In the genomic region with DNA sequence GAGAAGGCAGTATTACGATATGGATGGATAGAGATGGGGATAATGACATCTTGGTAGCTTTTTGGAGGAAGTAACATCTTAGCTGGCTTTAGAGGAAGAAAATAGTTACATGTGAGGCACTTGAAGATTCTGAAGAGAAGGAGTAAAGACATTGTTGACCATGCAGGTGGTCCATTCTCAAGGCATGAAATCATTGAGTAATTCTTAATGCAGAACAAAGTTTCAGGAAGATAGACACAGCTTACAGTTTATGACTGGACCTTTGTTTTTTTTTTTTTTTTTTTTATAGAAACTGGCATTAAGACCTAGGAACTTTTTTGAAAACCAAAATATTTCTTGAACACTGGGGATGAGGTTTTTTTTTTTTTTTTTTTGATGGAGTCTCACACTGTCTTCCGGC, we compare ENCODE assay signal across 14 cellular contexts. TPM values are rescaled to one million over a fixed set of nuclear protein-coding genes. Genes with fewer than 3 reads are reported as not detected.
DNase-seq lines count a peak whose midpoint lies in the region; ATAC-seq, FAIRE-seq and TF ChIP-seq lines count a peak whose summit lies in the region.
"Had no signal": no experiment of that assay in that cellular context is flagged by ENCODE, and none has a peak within 500 bp of the region (broad histone marks: within the 10 kb centered on the region; RNA-seq: fewer than 3 reads in every experiment).

No MANE protein-coding gene starts in this region.

- H3K27ac Mint-ChIP-seq in chondrocyte (ENCODE audit: unreplicated experiment), result peak overlapping the region; percentile 46
- H3K27ac Mint-ChIP-seq in stimulated activated naive CD8-positive, alpha-beta T cell treated with anti-CD3 and anti-CD28 coated beads, Interleukin-15, amount 100 ng/mL, for 72 hours, result no peak overlapping the region

- no peak overlapping the region for H3K27ac ChIP-seq in OCI-LY7 (ENCODE audit: low read depth, low read length, poor library complexity, severe bottlenecking)
- H3K27ac ChIP-seq: hepatocyte had no signal

- peaks cover 84% of the 10 kb centered on the region for H3K4me1 Mint-ChIP-seq in activated T-cell treated with anti-CD3 and anti-CD28 coated beads, Interleukin-2, amount 50 U/mL, for 4 hours (ENCODE audit: low read depth)
- H3K4me1 Mint-ChIP-seq in chondrocyte (ENCODE audit: low read depth), result peaks cover 63% of the 10 kb centered on the region
- H3K4me1 Mint-ChIP-seq in stimulated activated naive CD8-positive, alpha-beta T cell treated with anti-CD3 and anti-CD28 coated beads, Interleukin-15, amount 100 ng/mL, for 72 hours, result peaks cover 72% of the 10 kb centered on the region

- peaks cover 47% of the 10 kb centered on the region for H4K20me1 ChIP-seq in OCI-LY7 (ENCODE audit: insufficient read depth, low read length)

- no peaks in the 10 kb centered on the region for H3K27me3 Mint-ChIP-seq in activated T-cell treated with anti-CD3 and anti-CD28 coated beads, Interleukin-2, amount 50 U/mL, for 4 hours (ENCODE audit: low read depth)
- H3K27me3 Mint-ChIP-seq in chondrocyte (ENCODE audit: low read depth), result no peaks in the 10 kb centered on the region
- H3K27me3 Mint-ChIP-seq in stimulated activated naive CD8-positive, alpha-beta T cell treated with anti-CD3 and anti-CD28 coated beads, Interleukin-15, amount 100 ng/mL, for 72 hours, result no peaks in the 10 kb centered on the region

- H3K79me2 ChIP-seq in OCI-LY7 (ENCODE audit: insufficient read depth, low read depth, low read length), result peaks cover 100% of the 10 kb centered on the region

- BruUV-seq in OCI-LY7 (replicated peaks; lab: Mats Ljungman, UMichigan), result no TSS peak

- peaks cover 65% of the 10 kb centered on the region for H3K4me1 ChIP-seq in OCI-LY7 (ENCODE audit: insufficient read depth, low read length, poor library complexity, severe bottlenecking)

- H3K9me3 Mint-ChIP-seq in activated T-cell treated with anti-CD3 and anti-CD28 coated beads, Interleukin-2, amount 50 U/mL, for 4 hours, result no peaks in the 10 kb centered on the region
- no peaks in the 10 kb centered on the region for H3K9me3 Mint-ChIP-seq in chondrocyte (ENCODE audit: low read depth)
- H3K9me3 Mint-ChIP-seq in stimulated activated naive CD8-positive, alpha-beta T cell treated with anti-CD3 and anti-CD28 coated beads, Interleukin-15, amount 100 ng/mL, for 72 hours, result no peaks in the 10 kb centered on the region

- POLR2A ChIA-PET in OCI-LY7 (lab: Charles Lee), result interaction anchor here (0.6 to 2.9 kb wide), 9 partner anchors 8 to 331 kb away, joined by 3 to 16 read pairs (median 3); no protein-coding TSS in a partner anchor

- DNase-seq in activated T-cell treated with anti-CD3 and anti-CD28 coated beads, Interleukin-2, amount 50 U/mL, for 4 hours, result no peak
- DNase-seq in activated T-cell treated with anti-CD3 and anti-CD28 coated beads for 4 hours (no peak), OCI-LY7 (ENCODE audit: low spot score) (no peak), chondrocyte (ENCODE audit: low spot score) (no peak), H54 (ENCODE audit: insufficient read length, low spot score) (no peak), superior temporal gyrus (ENCODE audit: extremely low spot score) (no peak), activated gamma-delta T cell treated with Interleukin-2 at 50 U/mL for 16 hours (no peak)
- DNase-seq in stimulated activated naive CD8-positive, alpha-beta T cell treated with anti-CD3 and anti-CD28 coated beads, Interleukin-15, amount 100 ng/mL, for 72 hours, result no peak
- DNase-seq: central memory CD4-positive, alpha-beta T cell; EL; GM23248; MM.1S; stimulated activated CD8-positive, alpha-beta memory T cell treated with anti-CD3 and anti-CD28 coated beads, Interleukin-4, amount 100 ng/mL, for 48 hours had no signal

- H3K4me2 ChIP-seq in OCI-LY7 (ENCODE audit: low read length), result peak overlapping the region; percentile 21; the same call in 1 of the 2 replicates
- H3K4me2 ChIP-seq: hepatocyte had no signal

- intact Hi-C loops in OCI-LY7 (cut with micrococcal nuclease; ENCODE audit: unreplicated experiment), result no loop called here

- CTCF ChIA-PET in OCI-LY7 (lab: Charles Lee; ENCODE audit: unreplicated experiment), result no interaction called here

- peaks cover 47% of the 10 kb centered on the region for H3K36me3 Mint-ChIP-seq in activated T-cell treated with anti-CD3 and anti-CD28 coated beads, Interleukin-2, amount 50 U/mL, for 4 hours (ENCODE audit: insufficient read depth)
- peaks cover 18% of the 10 kb centered on the region for H3K36me3 Mint-ChIP-seq in chondrocyte (ENCODE audit: low read depth)

- no peak overlapping the region for H2AFZ ChIP-seq in OCI-LY7 (ENCODE audit: low read length)
- H2AFZ ChIP-seq: GM23248, hepatocyte had no signal

- H3K9me2 ChIP-seq in OCI-LY7 (ENCODE audit: insufficient read depth, low read length), result no peaks in the 10 kb centered on the region

- H3K4me3 Mint-ChIP-seq in activated T-cell treated with anti-CD3 and anti-CD28 coated beads, Interleukin-2, amount 50 U/mL, for 4 hours, result peak overlapping the region; percentile 22
- H3K4me3 Mint-ChIP-seq in chondrocyte (ENCODE audit: unreplicated experiment), result no peak overlapping the region
- H3K4me3 Mint-ChIP-seq in stimulated activated naive CD8-positive, alpha-beta T cell treated with anti-CD3 and anti-CD28 coated beads, Interleukin-15, amount 100 ng/mL, for 72 hours, result peak overlapping the region; percentile 41 to 46

- no peak for TF ChIP-seq CTCF in OCI-LY7 (conservative IDR thresholded peaks at IDR 0.05; ENCODE audit: low read length)
- no peak for TF ChIP-seq CTCF in chondrocyte (IDR thresholded peaks at IDR 0.05)

- no peak overlapping the region for H3K4me3 ChIP-seq in OCI-LY7 (ENCODE audit: low read depth, low read length, poor library complexity, severe bottlenecking)
- H3K4me3 ChIP-seq: GM23248, hepatocyte had no signal

- ATAC-seq in activated T-cell treated with anti-CD3 and anti-CD28 coated beads, Interleukin-2, amount 50 U/mL, for 4 hours, result no peak
- ATAC-seq in stimulated activated naive CD8-positive, alpha-beta T cell treated with anti-CD3 and anti-CD28 coated beads, Interleukin-15, amount 100 ng/mL, for 72 hours, result no peak

- no peak for FAIRE-seq in H54 (lab: Jason Lieb, UNC)

- H3K36me3 ChIP-seq in OCI-LY7 (ENCODE audit: insufficient read depth, low read length), result peaks cover 49% of the 10 kb centered on the region

- TF ChIP-seq POLR2A in H54 (IDR thresholded peaks at IDR 0.05; ENCODE audit: low read depth, low read length), result no peak

- H3K9me3 ChIP-seq in OCI-LY7 (ENCODE audit: low read length), result no peaks in the 10 kb centered on the region

RNA-seq across cellular contexts. Expression of a gene that starts 28.3 kb away (rescaled TPM):
- total RNA-seq in activated T-cell treated with anti-CD3 and anti-CD28 coated beads, Interleukin-2, amount 50 U/mL, for 4 hours, result 100 to 1,000 TPM; 343 to 376 (median 347) TPM
- 125 and 163 TPM in 2 replicates for total RNA-seq in OCI-LY7 (2014; rRNA removed; shearing (Covaris generic))
- total RNA-seq in OCI-LY7 (2022) (174 and 184 TPM in 2 replicates), chondrocyte (164 to 177 TPM (median 166 TPM) in 3 replicates)
